In the genomic region with DNA sequence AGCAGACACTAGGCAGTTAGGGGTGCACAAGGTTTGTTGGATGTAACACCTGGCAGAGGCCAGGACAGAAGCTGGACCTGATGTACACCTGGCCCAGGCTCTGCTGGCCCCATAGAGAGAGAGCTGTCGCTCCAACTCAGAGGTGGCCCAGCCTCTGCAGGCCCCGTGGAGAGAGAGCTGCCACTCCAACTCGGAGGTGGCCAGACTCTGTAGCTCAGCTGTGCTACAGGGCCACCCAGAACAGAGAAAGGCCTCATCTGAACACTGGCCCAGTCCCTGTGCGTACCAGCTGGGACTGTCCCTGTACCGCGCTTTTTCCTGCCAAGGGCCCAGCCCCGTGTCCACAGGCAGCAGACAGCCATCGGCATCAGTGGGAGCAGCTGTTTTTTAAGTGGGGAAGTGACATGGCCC, we compare ENCODE assay signal across 23 cellular contexts.
A peak's percentile ranks its signal among the peaks of the same experiment; 100 is the strongest.
DNase-seq lines count a peak whose midpoint lies in the region; ATAC-seq and TF ChIP-seq lines count a peak whose summit lies in the region.
"Had no signal": no experiment of that assay in that cellular context is flagged by ENCODE, and none has a peak within 500 bp of the region (broad histone marks: within the 10 kb centered on the region; RNA-seq: fewer than 3 reads in every experiment).

No MANE protein-coding gene starts in this region.

- no peaks in the 10 kb centered on the region for H3K9me3 ChIP-seq in KOPT-K1 (ENCODE audit: insufficient read depth, low read length, poor library complexity, severe bottlenecking)
- H3K9me3 ChIP-seq: BE2C, vagina had no signal

- peak overlapping the region; percentile 21 for H3K27ac ChIP-seq in KOPT-K1 (ENCODE audit: low read depth, low read length, poor library complexity, severe bottlenecking)
- H3K27ac ChIP-seq: GM23248, vagina had no signal

- peaks cover 72% of the 10 kb centered on the region for H3K36me3 Mint-ChIP-seq in activated CD8-positive, alpha-beta T cell treated with anti-CD3 and anti-CD28 coated beads, Interleukin-2, amount 10 ng/mL, durations not matched to agents 7 days and 5 days (ENCODE audit: low read depth)
- H3K36me3 Mint-ChIP-seq in activated CD8-positive, alpha-beta T cell treated with anti-CD3 and anti-CD28 coated beads for 36 hours (ENCODE audit: low read depth) = peaks cover 21% of the 10 kb centered on the region
- H3K36me3 Mint-ChIP-seq in brain (peaks cover 11% of the 10 kb centered on the region), nephron (ENCODE audit: low read depth) (peaks cover 3% of the 10 kb centered on the region)

- no peak for ATAC-seq in activated CD8-positive, alpha-beta T cell treated with anti-CD3 and anti-CD28 coated beads, Interleukin-2, amount 10 ng/mL, durations not matched to agents 7 days and 5 days
- no peak for ATAC-seq in activated CD8-positive, alpha-beta T cell treated with anti-CD3 and anti-CD28 coated beads for 36 hours
- ATAC-seq in HG02798 (IDR thresholded peaks at IDR 0.05; ENCODE audit: poor library complexity, unreplicated experiment) = no peak

- TF ChIP-seq CTCF in activated CD8-positive, alpha-beta T cell treated with anti-CD3 and anti-CD28 coated beads for 36 hours (IDR thresholded peaks at IDR 0.05) = no peak
- TF ChIP-seq CTCF in brain (conservative IDR thresholded peaks at IDR 0.05) (no peak), nephron (IDR thresholded peaks at IDR 0.05; ENCODE audit: unreplicated experiment in 3 of 3) (no peak)

- no peaks in the 10 kb centered on the region for H3K9me3 Mint-ChIP-seq in activated CD8-positive, alpha-beta T cell treated with anti-CD3 and anti-CD28 coated beads, Interleukin-2, amount 10 ng/mL, durations not matched to agents 7 days and 5 days (ENCODE audit: insufficient read depth)
- no peaks in the 10 kb centered on the region for H3K9me3 Mint-ChIP-seq in activated CD8-positive, alpha-beta T cell treated with anti-CD3 and anti-CD28 coated beads for 36 hours
- H3K9me3 Mint-ChIP-seq in brain (peaks cover 0 to 2% (median 0%) of the 10 kb centered on the region in 5 experiments), nephron (no peaks in the 10 kb centered on the region)
- H3K9me3 Mint-ChIP-seq: activated T-helper 2 cell treated with anti-CD3 and anti-CD28 coated beads, Interferon-gamma antibody, Interleukin-2, Interleukin-4, amounts not matched to agents 10 μg/mL and 5 μg/mL and 100 μg/mL, durations not matched to agents 14 hours and 24 hours and 36 hours had no signal

- H3K4me3 Mint-ChIP-seq in activated CD8-positive, alpha-beta T cell treated with anti-CD3 and anti-CD28 coated beads, Interleukin-2, amount 10 ng/mL, durations not matched to agents 7 days and 5 days = no peak overlapping the region
- no peak overlapping the region for H3K4me3 Mint-ChIP-seq in activated CD8-positive, alpha-beta T cell treated with anti-CD3 and anti-CD28 coated beads for 36 hours
- no peak overlapping the region for H3K4me3 Mint-ChIP-seq in brain
- H3K4me3 Mint-ChIP-seq in nephron = no peak overlapping the region

- CTCF ChIA-PET in activated CD8-positive, alpha-beta T cell treated with anti-CD3 and anti-CD28 coated beads, Interleukin-2, amount 10 ng/mL, durations not matched to agents 7 days and 5 days (lab: Charles Lee) = interaction anchor here (0.9 to 1.5 kb wide), 3 partner anchors 10 to 84 kb away, joined by 3 to 4 read pairs (median 3); no protein-coding TSS in a partner anchor
- CTCF ChIA-PET in activated CD8-positive, alpha-beta T cell treated with anti-CD3 and anti-CD28 coated beads for 36 hours (lab: Charles Lee) = no interaction called here

- peaks cover 52% of the 10 kb centered on the region for H3K36me3 ChIP-seq in KOPT-K1 (ENCODE audit: insufficient read depth, low read length)
- H3K36me3 ChIP-seq: BE2C, vagina had no signal

- intact Hi-C loops in activated CD8-positive, alpha-beta T cell treated with anti-CD3 and anti-CD28 coated beads for 36 hours (cut with micrococcal nuclease) = no loop called here

- H3K27me3 Mint-ChIP-seq in activated CD8-positive, alpha-beta T cell treated with anti-CD3 and anti-CD28 coated beads, Interleukin-2, amount 10 ng/mL, durations not matched to agents 7 days and 5 days (ENCODE audit: low read depth) = no peaks in the 10 kb centered on the region
- no peaks in the 10 kb centered on the region for H3K27me3 Mint-ChIP-seq in activated CD8-positive, alpha-beta T cell treated with anti-CD3 and anti-CD28 coated beads for 36 hours
- H3K27me3 Mint-ChIP-seq in brain (no peaks in the 10 kb centered on the region), nephron (ENCODE audit: low read depth) (peaks cover 3% of the 10 kb centered on the region)

- no peak for DNase-seq in activated CD8-positive, alpha-beta T cell treated with anti-CD3 and anti-CD28 coated beads, Interleukin-2, amount 10 ng/mL, durations not matched to agents 7 days and 5 days
- no peak for DNase-seq in activated CD8-positive, alpha-beta T cell treated with anti-CD3 and anti-CD28 coated beads for 36 hours
- DNase-seq in SKM-1 treated with dmso at 0.1 percent for 144 hours (lab: John Stamatoyannopoulos, UW; ENCODE audit: unreplicated experiment) = no peak
- no peak for DNase-seq in RKO (ENCODE audit: low spot score)
- DNase-seq: anterior cingulate cortex, BE2C, caudate nucleus, GF-D8, GM23248, KBM-7, mammary epithelial cell, NCI-H1436 treated with DMSO at 0.1 percent for 48 hours, NCI-H2107, NCI-H446, NCI-H82, occipital lobe, SHP77 treated with DMSO at 0.1 percent for 48 hours had no signal

- POLR2A ChIA-PET in activated CD8-positive, alpha-beta T cell treated with anti-CD3 and anti-CD28 coated beads, Interleukin-2, amount 10 ng/mL, durations not matched to agents 7 days and 5 days (lab: Charles Lee) = interaction anchor here (1.2 kb wide), 1 partner anchor 32 kb away, joined by 4 read pairs; no protein-coding TSS in a partner anchor
- POLR2A ChIA-PET in activated CD8-positive, alpha-beta T cell treated with anti-CD3 and anti-CD28 coated beads for 36 hours (lab: Charles Lee) = interaction anchor here (0.8 to 1.6 kb wide), 3 partner anchors 11 to 30 kb away, joined by 3 to 5 read pairs (median 4); no protein-coding TSS in a partner anchor

- H3K27ac Mint-ChIP-seq in activated CD8-positive, alpha-beta T cell treated with anti-CD3 and anti-CD28 coated beads, Interleukin-2, amount 10 ng/mL, durations not matched to agents 7 days and 5 days = peak overlapping the region; percentile 71
- H3K27ac Mint-ChIP-seq in activated CD8-positive, alpha-beta T cell treated with anti-CD3 and anti-CD28 coated beads for 36 hours = no peak overlapping the region
- H3K27ac Mint-ChIP-seq in brain (peak overlapping the region in 4 of 5 experiments; percentile 38 to 90 (median 56)), nephron (peak overlapping the region in 2 of 3 experiments; percentile 31 to 82)

- peaks cover 79% of the 10 kb centered on the region for H3K4me1 Mint-ChIP-seq in activated CD8-positive, alpha-beta T cell treated with anti-CD3 and anti-CD28 coated beads, Interleukin-2, amount 10 ng/mL, durations not matched to agents 7 days and 5 days (ENCODE audit: low read depth)
- H3K4me1 Mint-ChIP-seq in activated CD8-positive, alpha-beta T cell treated with anti-CD3 and anti-CD28 coated beads for 36 hours (ENCODE audit: low read depth) = peaks cover 48% of the 10 kb centered on the region
- H3K4me1 Mint-ChIP-seq in brain (peaks cover 34% of the 10 kb centered on the region), nephron (peaks cover 11% of the 10 kb centered on the region)
